In the genomic region with DNA sequence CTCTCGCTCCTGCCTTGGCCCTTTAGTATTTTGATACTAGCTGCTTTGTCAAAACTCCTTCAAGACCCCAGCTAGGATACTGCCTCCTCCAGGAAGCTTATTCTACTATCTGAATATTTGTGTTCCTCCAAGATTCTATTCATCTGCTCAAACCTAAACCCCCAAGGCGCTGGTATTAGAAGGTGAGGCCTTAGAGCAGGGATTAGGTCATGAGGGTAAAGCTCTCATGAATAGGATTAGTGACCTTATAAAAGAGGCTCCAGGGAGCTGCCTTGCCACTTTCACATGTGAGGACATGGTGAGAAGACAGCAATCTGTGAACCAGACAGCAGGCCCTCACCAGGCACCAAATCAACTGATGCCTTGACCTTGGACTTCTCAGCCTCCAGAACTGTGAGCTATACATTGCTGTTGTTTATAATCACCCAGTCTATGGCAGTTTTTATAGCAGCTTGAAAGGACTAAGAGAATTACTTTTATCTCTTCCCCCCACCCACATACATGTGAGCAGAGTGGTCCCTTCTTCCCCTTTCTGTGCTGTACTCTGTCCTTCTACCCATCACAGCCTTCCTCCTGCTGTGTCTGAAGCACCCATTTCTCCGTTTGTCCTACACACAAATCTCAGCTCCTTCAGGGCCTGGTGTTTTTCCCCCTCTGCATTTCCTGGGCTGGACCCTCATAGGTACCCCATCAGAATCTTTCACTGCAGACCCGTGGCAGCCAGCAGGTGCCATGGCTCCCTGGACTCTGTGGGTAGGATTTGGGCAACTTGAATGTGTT, we compare ENCODE assay signal across 8 cellular contexts. TPM values are rescaled to one million over a fixed set of nuclear protein-coding genes. Genes with fewer than 3 reads are reported as not detected.
DNase-seq lines count a peak whose midpoint lies in the region; ATAC-seq and TF ChIP-seq lines count a peak whose summit lies in the region.

No MANE protein-coding gene starts in this region.

- POLR2A ChIA-PET in SK-N-SH (lab: Yijun Ruan, JAX), result interaction anchor here (5.4 kb wide), 1 partner anchor 149 kb away, joined by 47 read pairs; the partner anchor contains the start of gene RHOB

- H3K4me2 ChIP-seq in SK-N-SH (0 out of 2 replicates have a peak overlapping the region, but pooled peaks have one; percentile 19), OCI-LY3 (ENCODE audit: low read length) (peak overlapping the region; percentile 78)

- H3K79me2 ChIP-seq in SK-N-SH (ENCODE audit: insufficient read depth) (no peaks in the 10 kb centered on the region), OCI-LY3 (ENCODE audit: low read length) (no peaks in the 10 kb centered on the region)

- TF ChIP-seq CTCF in SK-N-SH (IDR thresholded peaks at IDR 0.05), result no peak
- no peak for TF ChIP-seq CTCF in OCI-LY3 (IDR thresholded peaks at IDR 0.05; ENCODE audit: low read depth, low read length)
- no peak for TF ChIP-seq CTCF in gastroesophageal sphincter (IDR thresholded peaks at IDR 0.05)
- no peak for TF ChIP-seq CTCF in stomach (IDR thresholded peaks at IDR 0.05)
- TF ChIP-seq CTCF in BE2C (IDR thresholded peaks at IDR 0.05; ENCODE audit: low read depth, low read length), result no peak

- no peak overlapping the region for H3K4me3 ChIP-seq in SK-N-SH (ENCODE audit: low read depth in 2 of 2, low read length in 1 of 2)
- no peak overlapping the region for H3K4me3 ChIP-seq in OCI-LY3 (ENCODE audit: low read length)
- no peak overlapping the region for H3K4me3 ChIP-seq in gastroesophageal sphincter
- no peak overlapping the region for H3K4me3 ChIP-seq in stomach
- H3K4me3 ChIP-seq in BE2C (ENCODE audit: low read depth, low read length), result no peak overlapping the region

- no peaks in the 10 kb centered on the region for H3F3A ChIP-seq in SK-N-SH (replicated peaks; ENCODE audit: insufficient read depth)

- no peaks in the 10 kb centered on the region for H3K9me2 ChIP-seq in SK-N-SH

- H3K9ac ChIP-seq in SK-N-SH, result no peak overlapping the region
- no peak overlapping the region for H3K9ac ChIP-seq in OCI-LY3 (ENCODE audit: low read length)

- H4K20me1 ChIP-seq in SK-N-SH (ENCODE audit: insufficient read depth) (no peaks in the 10 kb centered on the region), OCI-LY3 (ENCODE audit: insufficient read depth, low read length) (no peaks in the 10 kb centered on the region)

- H3K27ac ChIP-seq in SK-N-SH (ENCODE audit: low read depth in 2 of 2, low read length in 1 of 2) (no peak overlapping the region; a peak in 1 of 4 replicates), OCI-LY3 (ENCODE audit: low read length) (no peak overlapping the region), gastroesophageal sphincter (peak overlapping the region; percentile 64 to 80 (median 78)), stomach (peak overlapping the region; percentile 62 to 83 (median 79))

- no peaks in the 10 kb centered on the region for H3K36me3 ChIP-seq in SK-N-SH (replicated peaks in 1 of 2; ENCODE audit: control insufficient read depth in 1 of 2, insufficient read depth in 2 of 2, low read length in 1 of 2)
- no peaks in the 10 kb centered on the region for H3K36me3 ChIP-seq in OCI-LY3 (replicated peaks; ENCODE audit: low read depth, low read length)
- no peaks in the 10 kb centered on the region for H3K36me3 ChIP-seq in gastroesophageal sphincter
- H3K36me3 ChIP-seq in stomach, result no peaks in the 10 kb centered on the region
- no peaks in the 10 kb centered on the region for H3K36me3 ChIP-seq in BE2C

- H3K4me1 ChIP-seq in SK-N-SH (ENCODE audit: control insufficient read depth in 1 of 2, insufficient read depth in 2 of 2, low read depth in 1 of 2, low read length in 1 of 2) (peaks cover 18 to 21% of the 10 kb centered on the region in 2 experiments; a peak in 3 of 4 replicates), OCI-LY3 (ENCODE audit: low read length) (peaks cover 29% of the 10 kb centered on the region), gastroesophageal sphincter (peaks cover 13 to 79% (median 29%) of the 10 kb centered on the region in 3 donors), stomach (peaks cover 53 to 89% (median 75%) of the 10 kb centered on the region in 4 donors), BE2C (peaks cover 27% of the 10 kb centered on the region)

- DNase-seq in SK-N-SH, result no peak
- peak; percentile 20 for DNase-seq in stomach
- DNase-seq in BE2C, result no peak
- no peak for DNase-seq in middle frontal gyrus (ENCODE audit: extremely low spot score, low spot score)

- H2AFZ ChIP-seq in SK-N-SH (ENCODE audit: low read depth), result no peak overlapping the region; the same call in 1 of the 2 replicates
- no peak overlapping the region for H2AFZ ChIP-seq in OCI-LY3 (ENCODE audit: low read depth, low read length)

- no peak for TF ChIP-seq RAD21 in SK-N-SH (IDR thresholded peaks at IDR 0.05; ENCODE audit: low read length)

- 93% methylated on average over 4 of the region's 4 CpGs for WGBS in SK-N-SH (ENCODE audit: low lambda C conversion rate)
- 89% methylated on average over 3 of the region's 4 CpGs; no CpG with 5 or more reads in 1 of the 2 donors for WGBS in gastroesophageal sphincter (ENCODE audit: low coverage in 1 of 2), 2 donors
- WGBS in stomach, 5 donors, result 89 to 92% (median 92%) methylated on average over 4 of the region's 4 CpGs

- H3K27me3 ChIP-seq in SK-N-SH (ENCODE audit: insufficient read depth), result no peaks in the 10 kb centered on the region
- H3K27me3 ChIP-seq in OCI-LY3 (ENCODE audit: low read depth, low read length), result peaks cover 32% of the 10 kb centered on the region
- H3K27me3 ChIP-seq in gastroesophageal sphincter, result no peaks in the 10 kb centered on the region
- H3K27me3 ChIP-seq in stomach, result no peaks in the 10 kb centered on the region
- no peaks in the 10 kb centered on the region for H3K27me3 ChIP-seq in BE2C

- no peak for ATAC-seq in SK-N-SH treated with all-trans-retinoic acid at 6 μM for 48 hours
- ATAC-seq in gastroesophageal sphincter, result no peak
- no peak for ATAC-seq in HG03565 (IDR thresholded peaks at IDR 0.05; ENCODE audit: unreplicated experiment)

- intact Hi-C loops in stomach (cut with DNase I; ENCODE audit: low total_unique reads), result no loop called here

- H3K9me3 ChIP-seq in SK-N-SH (no peaks in the 10 kb centered on the region), OCI-LY3 (ENCODE audit: insufficient read depth, low read length) (no peaks in the 10 kb centered on the region), gastroesophageal sphincter (no peaks in the 10 kb centered on the region), stomach (no peaks in the 10 kb centered on the region), BE2C (no peaks in the 10 kb centered on the region)

- no peak for TF ChIP-seq EP300 in SK-N-SH (IDR thresholded peaks at IDR 0.05; ENCODE audit: borderline replicate concordance in 1 of 2, low read depth in 1 of 2, low read length in 1 of 2)
- no peak for TF ChIP-seq EP300 in gastroesophageal sphincter (IDR thresholded peaks at IDR 0.05)
- no peak for TF ChIP-seq EP300 in stomach (IDR thresholded peaks at IDR 0.05)

- CTCF ChIA-PET in SK-N-SH (lab: Yijun Ruan, JAX), result interaction anchor here (0.9 to 13.0 kb wide), 8 partner anchors 16 to 217 kb away, joined by 3 to 107 read pairs (median 5); partner anchors contain the start of genes HS1BP3 and RHOB

- TF ChIP-seq POLR2A in gastroesophageal sphincter (IDR thresholded peaks at IDR 0.05), result no peak
- no peak for TF ChIP-seq POLR2A in stomach (IDR thresholded peaks at IDR 0.05)

TF ChIP-seq in SK-N-SH treated with all-trans-retinoic acid at 6 μM for 48 hours, 23 proteins besides CTCF, POLR2A, EP300 and RAD21 (continues in another document):
- TF ChIP-seq ESRRG (CRISPR knock-in tag; IDR thresholded peaks at IDR 0.05) (no peak), BACH2 (CRISPR knock-in tag; IDR thresholded peaks at IDR 0.05; ENCODE audit: borderline replicate concordance) (no peak), PPARA (CRISPR knock-in tag; IDR thresholded peaks at IDR 0.05; ENCODE audit: borderline replicate concordance) (no peak), SNAI2 (CRISPR knock-in tag; IDR thresholded peaks at IDR 0.05) (no peak), CSRNP3 (CRISPR knock-in tag; IDR thresholded peaks at IDR 0.05) (no peak), ZNF8 (CRISPR knock-in tag; IDR thresholded peaks at IDR 0.05) (no peak), ISL1 (CRISPR knock-in tag; IDR thresholded peaks at IDR 0.05) (no peak), ZNF565 (CRISPR knock-in tag; conservative IDR thresholded peaks at IDR 0.05; ENCODE audit: low read depth) (no peak)

RNA-seq across cellular contexts. Expression of gene HS1BP3, which starts 54.5 kb away (rescaled TPM):
- polyA plus RNA-seq in SK-N-SH (2012; rRNA removed), result 18.7 and 20.1 TPM in 2 replicates
- polyA plus RNA-seq in SK-N-SH (2012; cell fraction: cytosol; rRNA removed), result 9.8 and 14.2 TPM in 2 replicates
- polyA plus RNA-seq in SK-N-SH (2012; cell fraction: nucleus; rRNA removed), result 47.9 and 49.4 TPM in 2 replicates
- total RNA-seq in gastroesophageal sphincter, result 10 to 100 TPM; 42.8 to 89.1 (median 61.4) TPM
- 100 to 1,000 TPM in 1 of 5 donors, 10 to 100 TPM in 4; 13.8 to 105 (median 22.5) TPM for total RNA-seq in stomach
- polyA plus RNA-seq in stomach, result 10 to 100 TPM; 20.6 to 25.2 (median 24.1) TPM
- 28.3 TPM for polyA plus RNA-seq in BE2C (2012; ENCODE audit: insufficient read depth, insufficient read length, low read depth)

Comparison
In these comparisons a context has a peak if more than half of its experiments do, and no peak if none do; other contexts are left out.
1. H3K27ac ChIP-seq: peak in gastroesophageal sphincter (4 of 4) and stomach (5 of 5); none in SK-N-SH (0 of 2) and OCI-LY3 (single experiment).